In genomic region chr7:75737856-75738603, GRCh38 we compare ENCODE assay signal across 8 cellular contexts. TPM values are rescaled to one million over a fixed set of nuclear protein-coding genes. Genes with fewer than 3 reads are reported as not detected.
DNase-seq lines count a peak whose midpoint lies in the region; ATAC-seq and TF ChIP-seq lines count a peak whose summit lies in the region.

No MANE protein-coding gene starts in this region.

- peaks cover 7 to 21% (median 13%) of the 10 kb centered on the region in 4 donors for H3K4me1 Mint-ChIP-seq in CD4-positive, alpha-beta memory T cell
- H3K4me1 Mint-ChIP-seq in IgD-negative memory B cell (peaks cover 14 to 26% (median 21%) of the 10 kb centered on the region in 3 donors), brain (peaks cover 47% of the 10 kb centered on the region)

- no peaks in the 10 kb centered on the region for H3K36me3 ChIP-seq in CD4-positive, alpha-beta memory T cell (ENCODE audit: insufficient read depth, low read length)
- H3K36me3 ChIP-seq in upper lobe of right lung = no peaks in the 10 kb centered on the region

- H3K36me3 Mint-ChIP-seq in CD4-positive, alpha-beta memory T cell = peaks cover 0 to 1% of the 10 kb centered on the region in 2 donors
- H3K36me3 Mint-ChIP-seq in IgD-negative memory B cell = peaks cover 2% of the 10 kb centered on the region
- H3K36me3 Mint-ChIP-seq in brain = peaks cover 5% of the 10 kb centered on the region

- H3K27ac Mint-ChIP-seq in CD4-positive, alpha-beta memory T cell = peak overlapping the region; percentile 55 to 93 (median 88)
- H3K27ac Mint-ChIP-seq in IgD-negative memory B cell (peak overlapping the region in 2 of 3 donors; percentile 74 to 78), brain (peak overlapping the region; percentile 42 to 90 (median 85))

- no peaks in the 10 kb centered on the region for H3K9me3 ChIP-seq in CD4-positive, alpha-beta memory T cell (ENCODE audit: control insufficient read depth in 1 of 2, low read length in 2 of 2)
- no peaks in the 10 kb centered on the region for H3K9me3 ChIP-seq in upper lobe of right lung

- H3K4me3 ChIP-seq in CD4-positive, alpha-beta memory T cell (ENCODE audit: low read length in 2 of 2) = peak overlapping the region; percentile 76 to 97
- H3K4me3 ChIP-seq in upper lobe of right lung = peak overlapping the region; percentile 91

- POLR2A ChIA-PET in CD4-positive, alpha-beta memory T cell (lab: Charles Lee; ENCODE audit: partially characterized antibody) = interaction anchor here (1.7 to 3.2 kb wide), 2 partner anchors 10 to 177 kb away, joined by 8 to 24 read pairs; partner anchors contain the start of gene POR

- H3K4me1 ChIP-seq in CD4-positive, alpha-beta memory T cell (ENCODE audit: insufficient read depth, low read length) = peaks cover 18% of the 10 kb centered on the region
- peaks cover 26% of the 10 kb centered on the region for H3K4me1 ChIP-seq in upper lobe of right lung

- CTCF ChIA-PET in CD4-positive, alpha-beta memory T cell (lab: Charles Lee; ENCODE audit: partially characterized antibody) = no interaction called here

- ATAC-seq in upper lobe of right lung = no peak
- no peak for ATAC-seq in GM18907 (IDR thresholded peaks at IDR 0.05; ENCODE audit: unreplicated experiment)
- no peak for ATAC-seq in GM18868 (IDR thresholded peaks at IDR 0.05; ENCODE audit: unreplicated experiment)

- H3K27ac ChIP-seq in CD4-positive, alpha-beta memory T cell (ENCODE audit: low read depth, low read length) = peak overlapping the region; percentile 79
- H3K27ac ChIP-seq in upper lobe of right lung = peak overlapping the region; percentile 82

- intact Hi-C loops in CD4-positive, alpha-beta memory T cell (cut with micrococcal nuclease) = loop anchor here (2.0 kb wide), 2 partner anchors 177 to 209 kb away; partner anchors contain the start of gene POR
- intact Hi-C loops in upper lobe of right lung (cut with DNase I) = no loop called here

- peak overlapping the region; percentile 88 to 99 (median 91) for H3K4me3 Mint-ChIP-seq in CD4-positive, alpha-beta memory T cell
- H3K4me3 Mint-ChIP-seq in IgD-negative memory B cell (peak overlapping the region; percentile 87 to 97 (median 96)), brain (peak overlapping the region; percentile 91 to 100 (median 97))

- no peaks in the 10 kb centered on the region for H3K9me3 Mint-ChIP-seq in CD4-positive, alpha-beta memory T cell
- no peaks in the 10 kb centered on the region for H3K9me3 Mint-ChIP-seq in IgD-negative memory B cell
- H3K9me3 Mint-ChIP-seq in brain = peaks cover 0 to 6% (median 0%) of the 10 kb centered on the region in 5 experiments

- TF ChIP-seq CTCF in brain (conservative IDR thresholded peaks at IDR 0.05) (no peak), upper lobe of right lung (IDR thresholded peaks at IDR 0.05) (no peak)

- peaks cover 1% of the 10 kb centered on the region in 2 donors for H3K27me3 Mint-ChIP-seq in CD4-positive, alpha-beta memory T cell
- no peaks in the 10 kb centered on the region for H3K27me3 Mint-ChIP-seq in IgD-negative memory B cell
- H3K27me3 Mint-ChIP-seq in brain = peaks cover 34% of the 10 kb centered on the region

- H3K27me3 ChIP-seq in CD4-positive, alpha-beta memory T cell (ENCODE audit: insufficient read depth, low read length) = no peaks in the 10 kb centered on the region
- no peaks in the 10 kb centered on the region for H3K27me3 ChIP-seq in upper lobe of right lung

- DNase-seq in CD4-positive, alpha-beta memory T cell = peak in 1 of 5 donors; percentile 15
- DNase-seq in medulla oblongata (ENCODE audit: extremely low spot score) (peak; percentile 58), upper lobe of right lung (no peak)
- DNase-seq in activated effector memory CD4-positive, alpha-beta T cell treated with Interleukin-2 at 50 U/mL for 16 hours = no peak

RNA-seq across cellular contexts. Expression of gene HIP1, which starts 0.7 kb away (rescaled TPM):
- 1 to 10 TPM; 3.1 to 3.5 TPM for total RNA-seq in CD4-positive, alpha-beta memory T cell
- 1 to 10 TPM in 1 of 2 donors, not detected in 1; 2.2 TPM for polyA plus RNA-seq in CD4-positive, alpha-beta memory T cell
- polyA plus RNA-seq in IgD-negative memory B cell (3.4 TPM), brain (ENCODE audit: insufficient read depth, low read depth, low replicate concordance) (36.3 TPM)
- 86.2 TPM for total RNA-seq in upper lobe of right lung

RNA-seq across cellular contexts. Expression of gene CCL26, which starts 34.0 kb away (rescaled TPM):
- total RNA-seq in CD4-positive, alpha-beta memory T cell = not detected
- polyA plus RNA-seq in CD4-positive, alpha-beta memory T cell = not detected
- not detected for polyA plus RNA-seq in IgD-negative memory B cell
- not detected for polyA plus RNA-seq in brain (ENCODE audit: insufficient read depth, low read depth, low replicate concordance)
- 1.2 TPM for total RNA-seq in upper lobe of right lung
